In genomic region chr2:10140841-10141610, GRCh38 we compare ENCODE assay signal across 15 cellular contexts. TPM values are rescaled to one million over a fixed set of nuclear protein-coding genes. Genes with fewer than 3 reads are reported as not detected.
DNase-seq lines count a peak whose midpoint lies in the region; ATAC-seq and TF ChIP-seq lines count a peak whose summit lies in the region.
"Had no signal": no experiment of that assay in that cellular context is flagged by ENCODE, and none has a peak within 500 bp of the region (broad histone marks: within the 10 kb centered on the region; RNA-seq: fewer than 3 reads in every experiment).

No MANE protein-coding gene starts in this region.

- no peak overlapping the region for H3K27ac ChIP-seq in osteoblast (ENCODE audit: low read depth, low read length)
- H3K27ac ChIP-seq: adrenal gland, pancreas, upper lobe of right lung had no signal

- H3K79me2 ChIP-seq in osteoblast (ENCODE audit: insufficient read depth, low read length): no peaks in the 10 kb centered on the region

- no peaks in the 10 kb centered on the region for H3K36me3 Mint-ChIP-seq in brain

- H3K36me3 ChIP-seq in osteoblast (ENCODE audit: insufficient read depth, low read length): peaks cover 2% of the 10 kb centered on the region
- H3K36me3 ChIP-seq: adrenal gland, pancreas, upper lobe of right lung had no signal

- H3K4me3 ChIP-seq in Jurkat, Clone E6-1 (ENCODE audit: low read length): peak overlapping the region; percentile 15
- no peak overlapping the region for H3K4me3 ChIP-seq in osteoblast (ENCODE audit: insufficient read depth, low read length)
- H3K4me3 ChIP-seq: adrenal gland, pancreas, upper lobe of right lung had no signal

- H3K4me2 ChIP-seq in osteoblast (ENCODE audit: insufficient read depth, low read length): no peak overlapping the region

- H4K20me1 ChIP-seq in osteoblast (ENCODE audit: insufficient read depth, low read length): no peaks in the 10 kb centered on the region

- ATAC-seq in activated CD4-positive, CD25-positive, alpha-beta regulatory T cell treated with anti-CD3 and anti-CD28 coated beads, Interleukin-2, amount 50 U/mL, for 24 hours: no peak
- ATAC-seq in GM19351 (IDR thresholded peaks at IDR 0.05; ENCODE audit: unreplicated experiment): no peak
- ATAC-seq: pancreas, upper lobe of right lung had no signal

- peaks cover 0 to 2% (median 0%) of the 10 kb centered on the region in 5 experiments for H3K9me3 Mint-ChIP-seq in brain
- H3K9me3 Mint-ChIP-seq: dendritic cell treated with granulocyte-macrophage colony-stimulating factor and Interleukin-4, amounts not matched to agents 40 ng/mL and 50 ng/mL, for 4 days had no signal

- peak overlapping the region in 4 of 5 experiments; percentile 28 to 79 (median 66) for H3K27ac Mint-ChIP-seq in brain
- H3K27ac Mint-ChIP-seq: dendritic cell treated with granulocyte-macrophage colony-stimulating factor and Interleukin-4, amounts not matched to agents 40 ng/mL and 50 ng/mL, for 4 days had no signal

- H3K4me1 Mint-ChIP-seq in brain: peaks cover 28% of the 10 kb centered on the region

- no peaks in the 10 kb centered on the region for H3K27me3 Mint-ChIP-seq in brain
- H3K27me3 Mint-ChIP-seq: dendritic cell treated with granulocyte-macrophage colony-stimulating factor and Interleukin-4, amounts not matched to agents 40 ng/mL and 50 ng/mL, for 4 days had no signal

- H3K4me3 Mint-ChIP-seq in brain: no peak overlapping the region
- H3K4me3 Mint-ChIP-seq: dendritic cell treated with granulocyte-macrophage colony-stimulating factor and Interleukin-4, amounts not matched to agents 40 ng/mL and 50 ng/mL, for 4 days had no signal

- H3K27me3 ChIP-seq in osteoblast (ENCODE audit: insufficient read depth, low read length): no peaks in the 10 kb centered on the region
- H3K27me3 ChIP-seq: adrenal gland, pancreas, upper lobe of right lung had no signal

- TF ChIP-seq CTCF in brain (conservative IDR thresholded peaks at IDR 0.05) (peak in 1 of 2 experiments; percentile 26), osteoblast (IDR thresholded peaks at IDR 0.05; ENCODE audit: extremely low read depth, low read depth, low read length) (no peak)

- DNase-seq in activated CD4-positive, CD25-positive, alpha-beta regulatory T cell treated with anti-CD3 and anti-CD28 coated beads, Interleukin-2, amount 50 U/mL, for 72 hours: peak; percentile 20
- no peak for DNase-seq in Jurkat, Clone E6-1 (ENCODE audit: low read depth, low spot score)
- DNase-seq in osteoblast (ENCODE audit: insufficient read length, low spot score, missing footprints): peak; percentile 63
- DNase-seq in DMS79 (lab: John Stamatoyannopoulos, UW): no peak
- no peak for DNase-seq in stimulated activated CD4-positive, alpha-beta T cell treated with anti-CD3 and anti-CD28 coated beads, Interleukin-12 subunit alpha, Interleukin-12 subunit beta, amount 100 ng/mL, for 4 hours
- DNase-seq: activated CD8-positive, alpha-beta memory T cell treated with anti-CD3 and anti-CD28 coated beads for 24 hours; adrenal gland; DMS153; stimulated activated CD4-positive, alpha-beta T cell treated with anti-CD3 and anti-CD28 coated beads, Interleukin-15, amount 100 ng/mL, for 24 hours; upper lobe of right lung had no signal

- no peaks in the 10 kb centered on the region for H3K9me3 ChIP-seq in osteoblast (ENCODE audit: low read depth, low read length)
- H3K9me3 ChIP-seq: adrenal gland, pancreas, upper lobe of right lung had no signal

- peaks cover 2% of the 10 kb centered on the region for H3K4me1 ChIP-seq in osteoblast (ENCODE audit: insufficient read depth, low read length)
- H3K4me1 ChIP-seq: adrenal gland, pancreas had no signal

- H2AFZ ChIP-seq in osteoblast (ENCODE audit: low read length): no peak overlapping the region

RNA-seq across cellular contexts. Expression of gene RRM2, which starts 18.5 kb away (rescaled TPM):
- 564 TPM for polyA plus RNA-seq in Jurkat, Clone E6-1 (2012; ENCODE audit: insufficient read depth, insufficient read length)
- polyA plus RNA-seq in brain (ENCODE audit: insufficient read depth, low read depth, low replicate concordance): 45.9 TPM
- 4.3 and 7.4 TPM in 2 replicates for total RNA-seq in osteoblast

Comparison
In these comparisons a context has a peak if more than half of its experiments do, and no peak if none do; other contexts are left out.
1. DNase-seq: peak in activated CD4-positive, CD25-positive, alpha-beta regulatory T cell treated with anti-CD3 and anti-CD28 coated beads, Interleukin-2, amount 50 U/mL, for 72 hours (single experiment) and osteoblast (single experiment); none in Jurkat, Clone E6-1 (single experiment), DMS79 (single experiment) and stimulated activated CD4-positive, alpha-beta T cell treated with anti-CD3 and anti-CD28 coated beads, Interleukin-12 subunit alpha, Interleukin-12 subunit beta, amount 100 ng/mL, for 4 hours (single experiment).